ENCODE assay signal across 19 cellular contexts in the genomic region with DNA sequence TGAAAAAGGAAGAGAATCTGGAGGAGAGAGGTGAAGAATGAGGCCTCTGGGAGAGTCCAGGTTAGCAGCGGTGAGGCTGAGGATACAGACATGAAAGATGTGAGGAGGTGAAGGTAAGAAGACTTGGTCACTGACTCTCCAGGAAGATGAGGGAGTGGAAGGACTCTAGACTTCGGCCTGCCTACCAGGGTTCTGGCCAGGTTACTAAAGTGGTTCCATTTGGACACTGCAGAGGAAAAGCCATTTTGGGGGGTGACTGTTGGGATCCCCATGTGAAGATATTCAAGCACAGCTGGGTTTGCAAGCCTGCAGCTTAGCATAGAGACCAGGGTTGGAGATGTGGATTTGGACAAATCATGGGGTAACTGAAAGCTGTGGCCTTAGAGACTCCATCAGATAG. TPM values are rescaled to one million over a fixed set of nuclear protein-coding genes. Genes with fewer than 3 reads are reported as not detected.
DNase-seq lines count a peak whose midpoint lies in the region; ATAC-seq and TF ChIP-seq lines count a peak whose summit lies in the region.
"Had no signal": no experiment of that assay in that cellular context is flagged by ENCODE, and none has a peak within 500 bp of the region (broad histone marks: within the 10 kb centered on the region; RNA-seq: fewer than 3 reads in every experiment).

No MANE protein-coding gene starts in this region.

- no peaks in the 10 kb centered on the region for H3K27me3 Mint-ChIP-seq in endodermal cell (ENCODE audit: insufficient read depth)
- H3K27me3 Mint-ChIP-seq: activated CD4-positive, alpha-beta memory T cell treated with anti-CD3 and anti-CD28 coated beads for 36 hours; activated T-cell treated with anti-CD3 and anti-CD28 coated beads, Interleukin-2, amount 50 U/mL, for 24 hours had no signal

- no peaks in the 10 kb centered on the region for H3K9me3 Mint-ChIP-seq in endodermal cell
- H3K9me3 Mint-ChIP-seq: activated CD4-positive, alpha-beta memory T cell treated with anti-CD3 and anti-CD28 coated beads for 36 hours; activated naive CD4-positive, alpha-beta T cell treated with anti-CD3 and anti-CD28 coated beads for 36 hours; activated T-cell treated with anti-CD3 and anti-CD28 coated beads, Interleukin-2, amount 50 U/mL, for 24 hours; T-helper 1 cell treated with Interleukin-12 subunit alpha and Interleukin-12 subunit beta and Interleukin-4 antibody, amounts not matched to agents 30 μg/mL and 1 μg/mL, for 36 hours had no signal

- H3K9me3 ChIP-seq in left ventricle myocardium inferior (replicated peaks) (no peaks in the 10 kb centered on the region), endodermal cell (ENCODE audit: control insufficient read depth, low read length) (no peaks in the 10 kb centered on the region), sigmoid colon (no peaks in the 10 kb centered on the region), vagina (no peaks in the 10 kb centered on the region)
- H3K9me3 ChIP-seq: testis had no signal

- WGBS in endodermal cell (ENCODE audit: insufficient coverage in 1 of 2, insufficient read length in 1 of 2), 2 experiments = 90 to 92% methylated on average over 2 of the region's 2 CpGs
- 95% methylated on average over 2 of the region's 2 CpGs for WGBS in sigmoid colon, 2 donors

- H3K4me3 Mint-ChIP-seq in endodermal cell = no peak overlapping the region
- H3K4me3 Mint-ChIP-seq: activated CD4-positive, alpha-beta memory T cell treated with anti-CD3 and anti-CD28 coated beads for 36 hours; activated naive CD4-positive, alpha-beta T cell treated with anti-CD3 and anti-CD28 coated beads for 36 hours; activated T-cell treated with anti-CD3 and anti-CD28 coated beads, Interleukin-2, amount 50 U/mL, for 24 hours; T-helper 1 cell treated with Interleukin-12 subunit alpha and Interleukin-12 subunit beta and Interleukin-4 antibody, amounts not matched to agents 30 μg/mL and 1 μg/mL, for 36 hours had no signal

- TF ChIP-seq EP300 in sigmoid colon (IDR thresholded peaks at IDR 0.05) = no peak

- no peak overlapping the region for H3K9ac ChIP-seq in endodermal cell (ENCODE audit: extremely low read depth, low read length, poor library complexity, severe bottlenecking)

- intact Hi-C loops in left ventricle myocardium inferior (cut with micrococcal nuclease) (no loop called here), Right ventricle myocardium inferior (cut with DNase I) (loop anchor here (5.0 kb wide), 1 partner anchor 34 kb away; a partner anchor contains a TSS), sigmoid colon (cut with DNase I) (no loop called here), vagina (cut with DNase I) (no loop called here)

- no peaks in the 10 kb centered on the region for H3K4me1 Mint-ChIP-seq in endodermal cell

- DNase-seq in left ventricle myocardium inferior = no peak
- DNase-seq in Right ventricle myocardium inferior (ENCODE audit: missing footprints) = no peak
- DNase-seq in endodermal cell = peak; percentile 28
- peak; percentile 54 for DNase-seq in sigmoid colon
- DNase-seq in vagina (ENCODE audit: extremely low spot score in 2 of 2) = peak in 1 of 2 donors; percentile 79
- DNase-seq in SIG-M5 treated with dmso at 0.1 percent for 504 hours (lab: John Stamatoyannopoulos, UW; ENCODE audit: unreplicated experiment) = no peak
- no peak for DNase-seq in SK-N-DZ (ENCODE audit: low spot score)
- DNase-seq: activated CD4-positive, alpha-beta memory T cell treated with anti-CD3 and anti-CD28 coated beads for 36 hours; activated naive CD4-positive, alpha-beta T cell treated with anti-CD3 and anti-CD28 coated beads for 36 hours; activated T-cell treated with anti-CD3 and anti-CD28 coated beads, Interleukin-2, amount 50 U/mL, for 24 hours; DND-41; GOT3; NCI-H187; NCI-H226; stimulated activated CD4-positive, alpha-beta T cell treated with anti-CD3 and anti-CD28 coated beads, Interleukin-4, amount 100 ng/mL, for 1 hour; testis had no signal

- no peaks in the 10 kb centered on the region for H3K36me3 ChIP-seq in left ventricle myocardium inferior
- peaks cover 3% of the 10 kb centered on the region for H3K36me3 ChIP-seq in endodermal cell (ENCODE audit: control insufficient read depth, insufficient read depth, low read length)
- peaks cover 0 to 10% (median 5%) of the 10 kb centered on the region in 4 donors for H3K36me3 ChIP-seq in sigmoid colon
- no peaks in the 10 kb centered on the region for H3K36me3 ChIP-seq in vagina

- TF ChIP-seq CTCF in left ventricle myocardium inferior (IDR thresholded peaks at IDR 0.05; ENCODE audit: borderline replicate concordance) (no peak), endodermal cell (conservative IDR thresholded peaks at IDR 0.05) (no peak), sigmoid colon (IDR thresholded peaks at IDR 0.05) (no peak), vagina (IDR thresholded peaks at IDR 0.05) (no peak)

- no peaks in the 10 kb centered on the region for H3K36me3 Mint-ChIP-seq in endodermal cell (ENCODE audit: low read depth)
- H3K36me3 Mint-ChIP-seq: activated CD4-positive, alpha-beta memory T cell treated with anti-CD3 and anti-CD28 coated beads for 36 hours had no signal

- H3K27ac ChIP-seq in left ventricle myocardium inferior (replicated peaks) = peak overlapping the region; percentile 89
- no peak overlapping the region for H3K27ac ChIP-seq in endodermal cell (ENCODE audit: low read depth, low read length)
- peak overlapping the region; percentile 70 to 73 (median 72) for H3K27ac ChIP-seq in sigmoid colon
- peak overlapping the region; percentile 63 for H3K27ac ChIP-seq in vagina
- H3K27ac ChIP-seq: testis, VCaP had no signal

- no peaks in the 10 kb centered on the region for H3K27me3 ChIP-seq in left ventricle myocardium inferior (ENCODE audit: low read depth)
- no peaks in the 10 kb centered on the region for H3K27me3 ChIP-seq in endodermal cell (ENCODE audit: control insufficient read depth, insufficient read depth, low read length, poor library complexity, severe bottlenecking)
- H3K27me3 ChIP-seq in sigmoid colon = no peaks in the 10 kb centered on the region
- H3K27me3 ChIP-seq in vagina = no peaks in the 10 kb centered on the region
- H3K27me3 ChIP-seq: testis had no signal

- TF ChIP-seq POLR2A in sigmoid colon (IDR thresholded peaks at IDR 0.05) (no peak), vagina (IDR thresholded peaks at IDR 0.05) (no peak)

- no peak for ATAC-seq in Right ventricle myocardium inferior
- no peak for ATAC-seq in GM21619 (IDR thresholded peaks at IDR 0.05; ENCODE audit: unreplicated experiment)

- H3K27ac Mint-ChIP-seq in endodermal cell = no peak overlapping the region
- H3K27ac Mint-ChIP-seq: activated CD4-positive, alpha-beta memory T cell treated with anti-CD3 and anti-CD28 coated beads for 36 hours; activated naive CD4-positive, alpha-beta T cell treated with anti-CD3 and anti-CD28 coated beads for 36 hours; activated T-cell treated with anti-CD3 and anti-CD28 coated beads, Interleukin-2, amount 50 U/mL, for 24 hours; T-helper 1 cell treated with Interleukin-12 subunit alpha and Interleukin-12 subunit beta and Interleukin-4 antibody, amounts not matched to agents 30 μg/mL and 1 μg/mL, for 36 hours had no signal

- no peak overlapping the region for H3K4me3 ChIP-seq in left ventricle myocardium inferior
- no peak overlapping the region for H3K4me3 ChIP-seq in endodermal cell (ENCODE audit: low read length)
- H3K4me3 ChIP-seq in sigmoid colon = no peak overlapping the region
- no peak overlapping the region for H3K4me3 ChIP-seq in vagina
- H3K4me3 ChIP-seq: testis had no signal

- peaks cover 72% of the 10 kb centered on the region for H3K4me1 ChIP-seq in left ventricle myocardium inferior
- H3K4me1 ChIP-seq in endodermal cell (ENCODE audit: control insufficient read depth, insufficient read depth, low read length) = no peaks in the 10 kb centered on the region
- peaks cover 0 to 47% (median 43%) of the 10 kb centered on the region in 4 donors for H3K4me1 ChIP-seq in sigmoid colon
- H3K4me1 ChIP-seq in vagina = peaks cover 25% of the 10 kb centered on the region
- H3K4me1 ChIP-seq: testis had no signal

RNA-seq across cellular contexts. Expression of a gene that starts 7.8 kb away (rescaled TPM):
- total RNA-seq in left ventricle myocardium inferior (9.5 TPM), Right ventricle myocardium inferior (10.7 TPM), endodermal cell (10 to 100 TPM; 13.7 to 14.3 TPM), sigmoid colon (10 to 100 TPM; 21.7 to 57.1 (median 32.2) TPM), vagina (28.7 TPM)
- 34.9 TPM for polyA plus RNA-seq in endodermal cell (2013, experiment 1 of 2)
- 34.2 TPM for polyA plus RNA-seq in endodermal cell (2013, experiment 2 of 2)
- 1 to 10 TPM in 1 of 3 donors, under 1 TPM in 2; under 0.01 to 6.3 (median 0.46) TPM for polyA plus RNA-seq in sigmoid colon
- polyA plus RNA-seq in SK-N-DZ (2014; cell fraction: cytosol; rRNA removed) = 21.9 and 25.9 TPM in 2 replicates
- polyA plus RNA-seq in SK-N-DZ (2014; cell fraction: nucleus; rRNA removed) = 31.8 and 52.5 TPM in 2 replicates

RNA-seq across cellular contexts. Expression of a gene that starts 28.6 kb away (rescaled TPM):
- total RNA-seq in left ventricle myocardium inferior = 84.2 TPM
- total RNA-seq in Right ventricle myocardium inferior = 81.5 TPM
- total RNA-seq in endodermal cell = 10 to 100 TPM; 68.3 to 71.0 TPM
- 52.5 TPM for polyA plus RNA-seq in endodermal cell (2013, experiment 1 of 2)
- 41.0 TPM for polyA plus RNA-seq in endodermal cell (2013, experiment 2 of 2)
- 10 to 100 TPM; 39.8 to 58.8 (median 45.9) TPM for total RNA-seq in sigmoid colon
- 10 to 100 TPM; 13.2 to 60.3 (median 55.5) TPM for polyA plus RNA-seq in sigmoid colon
- total RNA-seq in vagina = 77.3 TPM
- polyA plus RNA-seq in SK-N-DZ (2014; cell fraction: cytosol; rRNA removed) = 4.1 and 6.9 TPM in 2 replicates
- polyA plus RNA-seq in SK-N-DZ (2014; cell fraction: nucleus; rRNA removed) = 12.2 and 46.8 TPM in 2 replicates

RNA-seq across cellular contexts. Expression of a gene that starts 35.3 kb away (rescaled TPM):
- 40.2 TPM for total RNA-seq in left ventricle myocardium inferior
- total RNA-seq in Right ventricle myocardium inferior = 44.8 TPM
- total RNA-seq in endodermal cell = 10 to 100 TPM; 57.6 to 72.6 TPM
- polyA plus RNA-seq in endodermal cell (2013, experiment 1 of 2) = 41.0 TPM
- polyA plus RNA-seq in endodermal cell (2013, experiment 2 of 2) = 40.0 TPM
- 10 to 100 TPM; 18.3 to 97.5 (median 20.1) TPM for total RNA-seq in sigmoid colon
- polyA plus RNA-seq in sigmoid colon = 10 to 100 TPM; 23.4 to 51.1 (median 28.9) TPM
- total RNA-seq in vagina = 55.2 TPM
- 118 and 378 TPM in 2 replicates for polyA plus RNA-seq in SK-N-DZ (2014; cell fraction: cytosol; rRNA removed)
- polyA plus RNA-seq in SK-N-DZ (2014; cell fraction: nucleus; rRNA removed) = 64.1 and 65.7 TPM in 2 replicates

RNA-seq across cellular contexts. Expression of a gene that starts 35.8 kb away (rescaled TPM):
- 106 TPM for total RNA-seq in left ventricle myocardium inferior
- total RNA-seq in Right ventricle myocardium inferior = 90.9 TPM
- total RNA-seq in endodermal cell = 100 to 1,000 TPM; 168 to 202 TPM
- polyA plus RNA-seq in endodermal cell (2013, experiment 1 of 2) = 248 TPM
- 238 TPM for polyA plus RNA-seq in endodermal cell (2013, experiment 2 of 2)
- 10 to 100 TPM; 33.2 to 60.0 (median 49.0) TPM for total RNA-seq in sigmoid colon
- 100 to 1,000 TPM in 2 of 3 donors, 10 to 100 TPM in 1; 67.6 to 148 (median 129) TPM for polyA plus RNA-seq in sigmoid colon
- total RNA-seq in vagina = 48.1 TPM
- polyA plus RNA-seq in SK-N-DZ (2014; cell fraction: cytosol; rRNA removed) = 27.3 and 34.8 TPM in 2 replicates
- 64.6 and 76.8 TPM in 2 replicates for polyA plus RNA-seq in SK-N-DZ (2014; cell fraction: nucleus; rRNA removed)

RNA-seq across cellular contexts. Expression of a gene that starts 44.3 kb away (rescaled TPM):
- total RNA-seq in left ventricle myocardium inferior (192 TPM), Right ventricle myocardium inferior (233 TPM), endodermal cell (100 to 1,000 TPM; 125 to 136 TPM), sigmoid colon (100 to 1,000 TPM; 450 to 607 (median 548) TPM), vagina (149 TPM)
- polyA plus RNA-seq in endodermal cell (2013, experiment 1 of 2) = 117 TPM
- 112 TPM for polyA plus RNA-seq in endodermal cell (2013, experiment 2 of 2)
- 100 to 1,000 TPM in 2 of 3 donors, 10 to 100 TPM in 1; 93.7 to 117 (median 100) TPM for polyA plus RNA-seq in sigmoid colon
- 79.8 and 90.3 TPM in 2 replicates for polyA plus RNA-seq in SK-N-DZ (2014; cell fraction: cytosol; rRNA removed)
- polyA plus RNA-seq in SK-N-DZ (2014; cell fraction: nucleus; rRNA removed) = 74.2 and 89.2 TPM in 2 replicates

Comparison
In these comparisons a context has a peak if more than half of its experiments do, and no peak if none do; other contexts are left out.
1. DNase-seq: peak in endodermal cell (single experiment) and sigmoid colon (single experiment); none in left ventricle myocardium inferior (single experiment), Right ventricle myocardium inferior (single experiment), SIG-M5 treated with dmso at 0.1 percent for 504 hours (single experiment) and SK-N-DZ (single experiment).